10 cellular contexts compared by ENCODE assay signal in genomic region chr4:2006956-2007653, GRCh38. TPM values are rescaled to one million over a fixed set of nuclear protein-coding genes. Genes with fewer than 3 reads are reported as not detected.
DNase-seq lines count a peak whose midpoint lies in the region; ATAC-seq, FAIRE-seq and TF ChIP-seq lines count a peak whose summit lies in the region.
"Had no signal": no experiment of that assay in that cellular context is flagged by ENCODE, and none has a peak within 500 bp of the region (broad histone marks: within the 10 kb centered on the region; RNA-seq: fewer than 3 reads in every experiment).

No MANE protein-coding gene starts in this region.

- H3K36me3 ChIP-seq in cardiac muscle cell (peaks cover 4% of the 10 kb centered on the region), adrenal gland (replicated peaks in 1 of 2) (peaks cover 0 to 8% of the 10 kb centered on the region in 2 donors), right lobe of liver (peaks cover 0 to 5% (median 0%) of the 10 kb centered on the region in 4 donors), urinary bladder (ENCODE audit: insufficient read depth) (no peaks in the 10 kb centered on the region)

- peaks cover 7% of the 10 kb centered on the region for H3K4me1 ChIP-seq in cardiac muscle cell (ENCODE audit: low read depth)
- H3K4me1 ChIP-seq in adrenal gland (replicated peaks in 1 of 2): peaks cover 9 to 32% of the 10 kb centered on the region in 2 donors
- peaks cover 0 to 14% (median 2%) of the 10 kb centered on the region in 4 donors for H3K4me1 ChIP-seq in right lobe of liver
- no peaks in the 10 kb centered on the region for H3K4me1 ChIP-seq in urinary bladder (ENCODE audit: insufficient read depth)

- H3K4me3 ChIP-seq in cardiac muscle cell (peak overlapping the region; percentile 87), adrenal gland (peak overlapping the region in 1 of 4 donors; percentile 68), right lobe of liver (peak overlapping the region in 2 of 3 donors; percentile 88 to 92), urinary bladder (ENCODE audit: low read depth, low read length) (peak overlapping the region; percentile 99)

- no peak for TF ChIP-seq POLR2A in adrenal gland (IDR thresholded peaks at IDR 0.05)
- TF ChIP-seq POLR2A in right lobe of liver (IDR thresholded peaks at IDR 0.05): no peak

- 52 to 67% (median 59%) methylated on average over 15 of the region's 15 CpGs for WGBS in adrenal gland, 4 donors
- 80% methylated on average over 14 of the region's 15 CpGs for WGBS in right lobe of liver (ENCODE audit: insufficient coverage, low coverage, low lambda C conversion rate, missing lambda C conversion rate)
- WGBS in urinary bladder: 89% methylated on average over 15 of the region's 15 CpGs

- H3K9me3 ChIP-seq in cardiac muscle cell (ENCODE audit: low read depth) (no peaks in the 10 kb centered on the region), adrenal gland (replicated peaks in 1 of 3) (no peaks in the 10 kb centered on the region), right lobe of liver (no peaks in the 10 kb centered on the region)

- intact Hi-C loops in left cardiac atrium (cut with DNase I) (no loop called here), adrenal gland (cut with DNase I) (loop anchor here in 1 of 2 donors (10.0 kb wide), 1 partner anchor 92 kb away; no protein-coding TSS in a partner anchor), right lobe of liver (cut with DNase I) (no loop called here)

- H3K27ac ChIP-seq in cardiac muscle cell (no peak overlapping the region), adrenal gland (peak overlapping the region in 2 of 5 donors; percentile 29 to 74), right lobe of liver (no peak overlapping the region), urinary bladder (ENCODE audit: low read depth) (no peak overlapping the region)

- no peak for ATAC-seq in left cardiac atrium
- ATAC-seq in right lobe of liver: no peak

- no peak for FAIRE-seq in GM19239 (lab: Jason Lieb, UNC)

- TF ChIP-seq CTCF in cardiac muscle cell (IDR thresholded peaks at IDR 0.05; ENCODE audit: low read depth, low read length) (no peak), adrenal gland (IDR thresholded peaks at IDR 0.05) (no peak), right lobe of liver (IDR thresholded peaks at IDR 0.05) (no peak)

- no peaks in the 10 kb centered on the region for H3K27me3 ChIP-seq in cardiac muscle cell
- no peaks in the 10 kb centered on the region for H3K27me3 ChIP-seq in adrenal gland
- H3K27me3 ChIP-seq in right lobe of liver: no peaks in the 10 kb centered on the region

- DNase-seq in cardiac muscle cell (ENCODE audit: low read depth in 1 of 2, low spot score in 1 of 2) (no peak), left cardiac atrium (no peak), adrenal gland (peak; percentile 42 to 75 (median 70)), right lobe of liver (no peak), GM19239 (ENCODE audit: insufficient read length, low spot score) (no peak), NCI-H748 treated with DMSO at 0.1 percent for 48 hours (lab: John Stamatoyannopoulos, UW) (no peak)
- DNase-seq in activated CD4-positive, alpha-beta T cell treated with anti-CD3 and anti-CD28 coated beads, Interleukin-2, amount 50 U/mL, for 1 hour: no peak
- DNase-seq: COR-L47; stimulated activated CD4-positive, alpha-beta T cell treated with anti-CD3 and anti-CD28 coated beads, Interleukin-2, amount 100 ng/mL, for 48 hours had no signal

RNA-seq across cellular contexts. Expression of gene NELFA, which starts 1.7 kb away (rescaled TPM):
- total RNA-seq in cardiac muscle cell: 45.9 and 71.4 TPM in 2 replicates
- polyA plus RNA-seq in cardiac muscle cell: 54.4 and 69.0 TPM in 2 replicates
- 10 to 100 TPM; 12.4 to 17.0 TPM for total RNA-seq in left cardiac atrium
- total RNA-seq in adrenal gland: 10 to 100 TPM; 16.4 to 50.3 (median 25.6) TPM
- polyA plus RNA-seq in adrenal gland: 10 to 100 TPM in 2 of 3 donors, 1 to 10 TPM in 1; 8.5 to 55.2 (median 34.0) TPM
- 10 to 100 TPM in 2 of 6 experiments, 1 to 10 TPM in 4; 6.6 to 14.7 (median 8.7) TPM for total RNA-seq in right lobe of liver
- 17.4 TPM for total RNA-seq in urinary bladder
- polyA plus RNA-seq in urinary bladder: 26.9 TPM

RNA-seq across cellular contexts. Expression of gene NAT8L, which starts 52.0 kb away (rescaled TPM):
- total RNA-seq in cardiac muscle cell (14.6 and 20.9 TPM in 2 replicates), left cardiac atrium (10 to 100 TPM in 1 of 2 donors, 1 to 10 TPM in 1; 8.8 to 12.5 TPM), adrenal gland (1 to 10 TPM in 2 of 8 donors, under 1 TPM in 6; 0.18 to 1.6 (median 0.55) TPM), right lobe of liver (under 1 TPM in 2 of 6 experiments, not detected in 4; 0.02 to 0.05 TPM), urinary bladder (0.16 TPM)
- polyA plus RNA-seq in cardiac muscle cell (5.5 and 6.6 TPM in 2 replicates), adrenal gland (1 to 10 TPM in 1 of 3 donors, under 1 TPM in 2; 0.18 to 1.3 (median 0.40) TPM), urinary bladder (0.82 TPM)

Comparison
In these comparisons a context has a peak if more than half of its experiments do, and no peak if none do; other contexts are left out.
1. DNase-seq: peak in adrenal gland (7 of 7); none in cardiac muscle cell (0 of 2), left cardiac atrium (single experiment), right lobe of liver (0 of 3), GM19239 (single experiment), NCI-H748 treated with DMSO at 0.1 percent for 48 hours (single experiment) and activated CD4-positive, alpha-beta T cell treated with anti-CD3 and anti-CD28 coated beads, Interleukin-2, amount 50 U/mL, for 1 hour (single experiment).